In genomic region chr3:32841341-32841740, GRCh38 we compare ENCODE assay signal across 1 cellular context.
TF ChIP-seq lines count a peak whose summit lies in the region.

No MANE protein-coding gene starts in this region.

TF ChIP-seq in GM23338, 12 proteins besides CTCF, POLR2A, EP300 and RAD21 (continued from another document):
- TF ChIP-seq REST (IDR thresholded peaks at IDR 0.05; ENCODE audit: unreplicated experiment) (no peak), EZH2 (IDR thresholded peaks at IDR 0.05; ENCODE audit: low read depth, unreplicated experiment) (no peak), CREB1 (CRISPR knock-in tag; IDR thresholded peaks at IDR 0.05; ENCODE audit: low read depth) (no peak), ZNF331 (CRISPR knock-in tag; IDR thresholded peaks at IDR 0.05; ENCODE audit: low read depth) (no peak), ETS1 (IDR thresholded peaks at IDR 0.05) (no peak), STAT1 (IDR thresholded peaks at IDR 0.05; ENCODE audit: unreplicated experiment) (no peak), POLR2AphosphoS5 (IDR thresholded peaks at IDR 0.05; ENCODE audit: low read depth) (no peak), EZH2phosphoT487 (IDR thresholded peaks at IDR 0.05; ENCODE audit: unreplicated experiment) (no peak), ZNF114 (CRISPR knock-in tag; IDR thresholded peaks at IDR 0.05) (no peak)
